ENCODE assay signal across 1 cellular context in the genomic region with DNA sequence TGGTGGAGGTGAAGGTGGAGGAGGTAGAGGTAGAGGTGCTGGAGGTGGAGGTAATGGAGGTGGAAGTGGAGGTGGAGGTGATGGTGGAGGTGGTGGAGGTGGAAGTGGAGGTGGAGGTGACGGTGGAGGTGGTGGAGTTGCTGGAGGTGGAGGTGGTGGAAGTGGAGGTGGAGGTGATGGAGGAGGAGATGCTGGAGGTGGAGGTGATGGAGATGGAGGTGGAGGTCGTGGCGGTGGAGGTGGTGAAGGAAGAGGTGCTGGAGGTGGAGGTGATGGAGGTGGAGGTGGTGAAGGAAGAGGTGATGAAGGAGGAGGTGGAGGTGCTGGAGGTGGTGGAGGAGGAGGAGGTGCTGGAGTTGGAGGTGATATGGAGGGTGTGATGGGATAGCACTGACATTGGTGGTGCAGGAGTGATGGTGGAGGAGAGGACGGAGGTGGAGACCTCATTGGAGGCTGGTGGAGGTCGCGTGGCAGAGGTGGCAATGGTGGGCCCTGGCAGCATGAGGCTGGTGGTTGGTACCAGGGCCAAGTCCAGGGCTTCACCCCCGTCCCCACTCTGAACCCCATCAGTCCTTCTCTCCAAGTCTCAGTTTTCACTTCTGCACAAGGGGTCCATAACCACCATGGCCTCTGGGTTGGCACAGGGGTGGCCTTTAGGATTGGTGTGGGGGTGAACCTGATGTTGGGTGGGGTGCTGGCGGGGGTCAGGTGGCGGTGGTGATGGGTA.
A peak's percentile ranks its signal among the peaks of the same experiment; 100 is the strongest.
TF ChIP-seq lines count a peak whose summit lies in the region.

No MANE protein-coding gene starts in this region.

TF ChIP-seq in HEK293, 187 proteins besides CTCF, POLR2A, EP300 and RAD21 (continued from another document and continues in another):
- TF ChIP-seq ZNF19 (tag by site-specific recombination; IDR thresholded peaks at IDR 0.05; ENCODE audit: low read depth): no peak
- no peak for TF ChIP-seq FEZF1 (tag by site-specific recombination; IDR thresholded peaks at IDR 0.05)
- TF ChIP-seq ZNF324 (tag by site-specific recombination; IDR thresholded peaks at IDR 0.05): no peak
- peak; percentile 52; the same call in 1 of the 2 replicates for TF ChIP-seq ZNF248 (tag by site-specific recombination; IDR thresholded peaks at IDR 0.05)
- TF ChIP-seq, protein P1, sequence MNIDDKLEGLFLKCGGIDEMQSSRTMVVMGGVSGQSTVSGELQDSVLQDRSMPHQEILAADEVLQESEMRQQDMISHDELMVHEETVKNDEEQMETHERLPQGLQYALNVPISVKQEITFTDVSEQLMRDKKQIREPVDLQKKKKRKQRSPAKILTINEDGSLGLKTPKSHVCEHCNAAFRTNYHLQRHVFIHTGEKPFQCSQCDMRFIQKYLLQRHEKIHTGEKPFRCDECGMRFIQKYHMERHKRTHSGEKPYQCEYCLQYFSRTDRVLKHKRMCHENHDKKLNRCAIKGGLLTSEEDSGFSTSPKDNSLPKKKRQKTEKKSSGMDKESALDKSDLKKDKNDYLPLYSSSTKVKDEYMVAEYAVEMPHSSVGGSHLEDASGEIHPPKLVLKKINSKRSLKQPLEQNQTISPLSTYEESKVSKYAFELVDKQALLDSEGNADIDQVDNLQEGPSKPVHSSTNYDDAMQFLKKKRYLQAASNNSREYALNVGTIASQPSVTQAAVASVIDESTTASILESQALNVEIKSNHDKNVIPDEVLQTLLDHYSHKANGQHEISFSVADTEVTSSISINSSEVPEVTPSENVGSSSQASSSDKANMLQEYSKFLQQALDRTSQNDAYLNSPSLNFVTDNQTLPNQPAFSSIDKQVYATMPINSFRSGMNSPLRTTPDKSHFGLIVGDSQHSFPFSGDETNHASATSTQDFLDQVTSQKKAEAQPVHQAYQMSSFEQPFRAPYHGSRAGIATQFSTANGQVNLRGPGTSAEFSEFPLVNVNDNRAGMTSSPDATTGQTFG (tag by site-specific recombination; IDR thresholded peaks at IDR 0.05; ENCODE audit: borderline replicate concordance): peak; percentile 71
- no peak for TF ChIP-seq ZSCAN16 (tag by site-specific recombination; IDR thresholded peaks at IDR 0.05)
- TF ChIP-seq, protein P2, sequence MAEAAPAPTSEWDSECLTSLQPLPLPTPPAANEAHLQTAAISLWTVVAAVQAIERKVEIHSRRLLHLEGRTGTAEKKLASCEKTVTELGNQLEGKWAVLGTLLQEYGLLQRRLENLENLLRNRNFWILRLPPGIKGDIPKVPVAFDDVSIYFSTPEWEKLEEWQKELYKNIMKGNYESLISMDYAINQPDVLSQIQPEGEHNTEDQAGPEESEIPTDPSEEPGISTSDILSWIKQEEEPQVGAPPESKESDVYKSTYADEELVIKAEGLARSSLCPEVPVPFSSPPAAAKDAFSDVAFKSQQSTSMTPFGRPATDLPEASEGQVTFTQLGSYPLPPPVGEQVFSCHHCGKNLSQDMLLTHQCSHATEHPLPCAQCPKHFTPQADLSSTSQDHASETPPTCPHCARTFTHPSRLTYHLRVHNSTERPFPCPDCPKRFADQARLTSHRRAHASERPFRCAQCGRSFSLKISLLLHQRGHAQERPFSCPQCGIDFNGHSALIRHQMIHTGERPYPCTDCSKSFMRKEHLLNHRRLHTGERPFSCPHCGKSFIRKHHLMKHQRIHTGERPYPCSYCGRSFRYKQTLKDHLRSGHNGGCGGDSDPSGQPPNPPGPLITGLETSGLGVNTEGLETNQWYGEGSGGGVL (tag by site-specific recombination; IDR thresholded peaks at IDR 0.05): 0 out of 2 replicates have a peak, but pooled peaks have one; percentile 30
- no peak for TF ChIP-seq ZNF549 (tag by site-specific recombination; IDR thresholded peaks at IDR 0.05)
- TF ChIP-seq ZFHX2 (tag by site-specific recombination; conservative IDR thresholded peaks at IDR 0.05): peak; percentile 93
- TF ChIP-seq ZNF544 (tag by site-specific recombination; IDR thresholded peaks at IDR 0.05): no peak
- TF ChIP-seq ZNF530 (tag by site-specific recombination; IDR thresholded peaks at IDR 0.05; ENCODE audit: low read depth): no peak
- TF ChIP-seq ZNF354C (tag by site-specific recombination; IDR thresholded peaks at IDR 0.05; ENCODE audit: borderline replicate concordance, low read depth): no peak
- peak; percentile 60 for TF ChIP-seq ZNF600 (tag by site-specific recombination; IDR thresholded peaks at IDR 0.05)
- TF ChIP-seq ZNF121 (tag by site-specific recombination; IDR thresholded peaks at IDR 0.05): no peak
- no peak for TF ChIP-seq ZNF311 (tag by site-specific recombination; IDR thresholded peaks at IDR 0.05; ENCODE audit: borderline replicate concordance)
- TF ChIP-seq ZNF707 (tag by site-specific recombination; IDR thresholded peaks at IDR 0.05): no peak; the same call in 1 of the 2 replicates
- no peak for TF ChIP-seq ZNF221 (tag by site-specific recombination; IDR thresholded peaks at IDR 0.05; ENCODE audit: borderline replicate concordance)
- TF ChIP-seq, protein P3, sequence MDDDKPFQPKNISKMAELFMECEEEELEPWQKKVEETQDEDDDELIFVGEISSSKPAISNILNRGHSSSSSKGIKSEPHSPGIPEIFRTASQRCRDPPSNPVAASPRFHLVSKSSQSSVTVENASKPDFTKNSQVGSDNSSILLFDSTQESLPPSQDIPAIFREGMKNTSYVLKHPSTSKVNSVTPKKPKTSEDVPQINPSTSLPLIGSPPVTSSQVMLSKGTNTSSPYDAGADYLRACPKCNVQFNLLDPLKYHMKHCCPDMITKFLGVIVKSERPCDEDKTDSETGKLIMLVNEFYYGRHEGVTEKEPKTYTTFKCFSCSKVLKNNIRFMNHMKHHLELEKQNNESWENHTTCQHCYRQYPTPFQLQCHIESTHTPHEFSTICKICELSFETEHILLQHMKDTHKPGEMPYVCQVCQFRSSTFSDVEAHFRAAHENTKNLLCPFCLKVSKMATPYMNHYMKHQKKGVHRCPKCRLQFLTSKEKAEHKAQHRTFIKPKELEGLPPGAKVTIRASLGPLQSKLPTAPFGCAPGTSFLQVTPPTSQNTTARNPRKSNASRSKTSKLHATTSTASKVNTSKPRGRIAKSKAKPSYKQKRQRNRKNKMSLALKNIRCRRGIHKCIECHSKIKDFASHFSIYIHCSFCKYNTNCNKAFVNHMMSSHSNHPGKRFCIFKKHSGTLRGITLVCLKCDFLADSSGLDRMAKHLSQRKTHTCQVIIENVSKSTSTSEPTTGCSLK (tag by site-specific recombination; IDR thresholded peaks at IDR 0.05): no peak
- TF ChIP-seq REPIN1 (tag by site-specific recombination; IDR thresholded peaks at IDR 0.05; ENCODE audit: low read depth): no peak
- no peak for TF ChIP-seq ZBTB17 (tag by site-specific recombination; IDR thresholded peaks at IDR 0.05)
- TF ChIP-seq, protein P4, sequence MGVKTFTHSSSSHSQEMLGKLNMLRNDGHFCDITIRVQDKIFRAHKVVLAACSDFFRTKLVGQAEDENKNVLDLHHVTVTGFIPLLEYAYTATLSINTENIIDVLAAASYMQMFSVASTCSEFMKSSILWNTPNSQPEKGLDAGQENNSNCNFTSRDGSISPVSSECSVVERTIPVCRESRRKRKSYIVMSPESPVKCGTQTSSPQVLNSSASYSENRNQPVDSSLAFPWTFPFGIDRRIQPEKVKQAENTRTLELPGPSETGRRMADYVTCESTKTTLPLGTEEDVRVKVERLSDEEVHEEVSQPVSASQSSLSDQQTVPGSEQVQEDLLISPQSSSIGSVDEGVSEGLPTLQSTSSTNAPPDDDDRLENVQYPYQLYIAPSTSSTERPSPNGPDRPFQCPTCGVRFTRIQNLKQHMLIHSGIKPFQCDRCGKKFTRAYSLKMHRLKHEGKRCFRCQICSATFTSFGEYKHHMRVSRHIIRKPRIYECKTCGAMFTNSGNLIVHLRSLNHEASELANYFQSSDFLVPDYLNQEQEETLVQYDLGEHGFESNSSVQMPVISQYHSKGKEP (tag by site-specific recombination; IDR thresholded peaks at IDR 0.05): no peak
- TF ChIP-seq ZNF776 (tag by site-specific recombination; IDR thresholded peaks at IDR 0.05; ENCODE audit: borderline replicate concordance): no peak
- TF ChIP-seq ZNF2 (tag by site-specific recombination; IDR thresholded peaks at IDR 0.05): no peak
- no peak for TF ChIP-seq ZNF561 (tag by site-specific recombination; IDR thresholded peaks at IDR 0.05; ENCODE audit: borderline replicate concordance)
- TF ChIP-seq ZNF140 (tag by site-specific recombination; IDR thresholded peaks at IDR 0.05): no peak
- TF ChIP-seq ZXDB (tag by site-specific recombination; IDR thresholded peaks at IDR 0.05): no peak
- TF ChIP-seq ZNF521 (tag by site-specific recombination; IDR thresholded peaks at IDR 0.05): no peak
- no peak for TF ChIP-seq ZNF670 (tag by site-specific recombination; IDR thresholded peaks at IDR 0.05; ENCODE audit: low read depth)
- no peak for TF ChIP-seq ZNF473 (tag by site-specific recombination; IDR thresholded peaks at IDR 0.05)
- no peak for TF ChIP-seq ZFP41 (tag by site-specific recombination; IDR thresholded peaks at IDR 0.05; ENCODE audit: borderline replicate concordance)
- no peak for TF ChIP-seq ZNF37A (tag by site-specific recombination; IDR thresholded peaks at IDR 0.05)
- TF ChIP-seq ZBTB7A (tag by site-specific recombination; IDR thresholded peaks at IDR 0.05; ENCODE audit: low read depth): 0 out of 2 replicates have a peak, but pooled peaks have one; percentile 21
- TF ChIP-seq ZSCAN23 (tag by site-specific recombination; IDR thresholded peaks at IDR 0.05): no peak
- no peak for TF ChIP-seq ZNF677 (tag by site-specific recombination; IDR thresholded peaks at IDR 0.05)
- TF ChIP-seq ZNF560 (tag by site-specific recombination; IDR thresholded peaks at IDR 0.05; ENCODE audit: borderline replicate concordance): peak; percentile 47
- TF ChIP-seq KLF8 (tag by site-specific recombination; IDR thresholded peaks at IDR 0.05): no peak
- peak; percentile 71 for TF ChIP-seq ZNF366 (tag by site-specific recombination; conservative IDR thresholded peaks at IDR 0.05)
- no peak for TF ChIP-seq ZNF791 (tag by site-specific recombination; IDR thresholded peaks at IDR 0.05)
- no peak for TF ChIP-seq HOXA7 (CRISPR knock-in tag; IDR thresholded peaks at IDR 0.05; ENCODE audit: borderline replicate concordance)
- TF ChIP-seq ZNF146 (tag by site-specific recombination; IDR thresholded peaks at IDR 0.05): no peak
- TF ChIP-seq OSR2 (tag by site-specific recombination; IDR thresholded peaks at IDR 0.05): no peak
- no peak for TF ChIP-seq ZNF548 (tag by site-specific recombination; IDR thresholded peaks at IDR 0.05)
- TF ChIP-seq, protein P5, sequence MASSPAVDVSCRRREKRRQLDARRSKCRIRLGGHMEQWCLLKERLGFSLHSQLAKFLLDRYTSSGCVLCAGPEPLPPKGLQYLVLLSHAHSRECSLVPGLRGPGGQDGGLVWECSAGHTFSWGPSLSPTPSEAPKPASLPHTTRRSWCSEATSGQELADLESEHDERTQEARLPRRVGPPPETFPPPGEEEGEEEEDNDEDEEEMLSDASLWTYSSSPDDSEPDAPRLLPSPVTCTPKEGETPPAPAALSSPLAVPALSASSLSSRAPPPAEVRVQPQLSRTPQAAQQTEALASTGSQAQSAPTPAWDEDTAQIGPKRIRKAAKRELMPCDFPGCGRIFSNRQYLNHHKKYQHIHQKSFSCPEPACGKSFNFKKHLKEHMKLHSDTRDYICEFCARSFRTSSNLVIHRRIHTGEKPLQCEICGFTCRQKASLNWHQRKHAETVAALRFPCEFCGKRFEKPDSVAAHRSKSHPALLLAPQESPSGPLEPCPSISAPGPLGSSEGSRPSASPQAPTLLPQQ (tag by site-specific recombination; IDR thresholded peaks at IDR 0.05): no peak
- TF ChIP-seq ZNF169 (tag by site-specific recombination; IDR thresholded peaks at IDR 0.05): 0 out of 2 replicates have a peak, but pooled peaks have one; percentile 16
- TF ChIP-seq SCRT2 (tag by site-specific recombination; IDR thresholded peaks at IDR 0.05): no peak
- no peak for TF ChIP-seq YY1 (tag by site-specific recombination; IDR thresholded peaks at IDR 0.05)
- 0 out of 2 replicates have a peak, but pooled peaks have one; percentile 25 for TF ChIP-seq ZNF785 (tag by site-specific recombination; IDR thresholded peaks at IDR 0.05)
- TF ChIP-seq YY2 (tag by site-specific recombination; IDR thresholded peaks at IDR 0.05): no peak
- TF ChIP-seq MEIS1 (CRISPR knock-in tag; IDR thresholded peaks at IDR 0.05; ENCODE audit: borderline replicate concordance): no peak
- TF ChIP-seq EGR2 (tag by site-specific recombination; IDR thresholded peaks at IDR 0.05; ENCODE audit: low read depth): peak; percentile 97
- TF ChIP-seq, protein P6, sequence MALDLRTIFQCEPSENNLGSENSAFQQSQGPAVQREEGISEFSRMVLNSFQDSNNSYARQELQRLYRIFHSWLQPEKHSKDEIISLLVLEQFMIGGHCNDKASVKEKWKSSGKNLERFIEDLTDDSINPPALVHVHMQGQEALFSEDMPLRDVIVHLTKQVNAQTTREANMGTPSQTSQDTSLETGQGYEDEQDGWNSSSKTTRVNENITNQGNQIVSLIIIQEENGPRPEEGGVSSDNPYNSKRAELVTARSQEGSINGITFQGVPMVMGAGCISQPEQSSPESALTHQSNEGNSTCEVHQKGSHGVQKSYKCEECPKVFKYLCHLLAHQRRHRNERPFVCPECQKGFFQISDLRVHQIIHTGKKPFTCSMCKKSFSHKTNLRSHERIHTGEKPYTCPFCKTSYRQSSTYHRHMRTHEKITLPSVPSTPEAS (tag by site-specific recombination; IDR thresholded peaks at IDR 0.05): no peak
- TF ChIP-seq ZFP37 (tag by site-specific recombination; IDR thresholded peaks at IDR 0.05): no peak
- TF ChIP-seq SP7 (tag by site-specific recombination; IDR thresholded peaks at IDR 0.05): no peak
- TF ChIP-seq, protein P7, sequence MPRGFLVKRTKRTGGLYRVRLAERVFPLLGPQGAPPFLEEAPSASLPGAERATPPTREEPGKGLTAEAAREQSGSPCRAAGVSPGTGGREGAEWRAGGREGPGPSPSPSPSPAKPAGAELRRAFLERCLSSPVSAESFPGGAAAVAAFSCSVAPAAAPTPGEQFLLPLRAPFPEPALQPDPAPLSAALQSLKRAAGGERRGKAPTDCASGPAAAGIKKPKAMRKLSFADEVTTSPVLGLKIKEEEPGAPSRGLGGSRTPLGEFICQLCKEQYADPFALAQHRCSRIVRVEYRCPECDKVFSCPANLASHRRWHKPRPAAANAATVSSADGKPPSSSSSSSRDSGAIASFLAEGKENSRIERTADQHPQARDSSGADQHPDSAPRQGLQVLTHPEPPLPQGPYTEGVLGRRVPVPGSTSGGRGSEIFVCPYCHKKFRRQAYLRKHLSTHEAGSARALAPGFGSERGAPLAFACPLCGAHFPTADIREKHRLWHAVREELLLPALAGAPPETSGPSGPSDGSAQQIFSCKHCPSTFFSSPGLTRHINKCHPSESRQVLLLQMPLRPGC (tag by site-specific recombination; IDR thresholded peaks at IDR 0.05): no peak
- TF ChIP-seq ZBTB21 (tag by site-specific recombination; IDR thresholded peaks at IDR 0.05): no peak
- TF ChIP-seq ZNF138 (tag by site-specific recombination; IDR thresholded peaks at IDR 0.05; ENCODE audit: borderline replicate concordance): no peak
- no peak for TF ChIP-seq ZNF157 (tag by site-specific recombination; IDR thresholded peaks at IDR 0.05)
- TF ChIP-seq, protein P8, sequence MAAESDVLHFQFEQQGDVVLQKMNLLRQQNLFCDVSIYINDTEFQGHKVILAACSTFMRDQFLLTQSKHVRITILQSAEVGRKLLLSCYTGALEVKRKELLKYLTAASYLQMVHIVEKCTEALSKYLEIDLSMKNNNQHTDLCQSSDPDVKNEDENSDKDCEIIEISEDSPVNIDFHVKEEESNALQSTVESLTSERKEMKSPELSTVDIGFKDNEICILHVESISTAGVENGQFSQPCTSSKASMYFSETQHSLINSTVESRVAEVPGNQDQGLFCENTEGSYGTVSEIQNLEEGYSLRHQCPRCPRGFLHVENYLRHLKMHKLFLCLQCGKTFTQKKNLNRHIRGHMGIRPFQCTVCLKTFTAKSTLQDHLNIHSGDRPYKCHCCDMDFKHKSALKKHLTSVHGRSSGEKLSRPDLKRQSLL (tag by site-specific recombination; IDR thresholded peaks at IDR 0.05): peak; percentile 97; the same call in 1 of the 2 replicates
